2 cellular contexts compared by ENCODE assay signal in the genomic region with DNA sequence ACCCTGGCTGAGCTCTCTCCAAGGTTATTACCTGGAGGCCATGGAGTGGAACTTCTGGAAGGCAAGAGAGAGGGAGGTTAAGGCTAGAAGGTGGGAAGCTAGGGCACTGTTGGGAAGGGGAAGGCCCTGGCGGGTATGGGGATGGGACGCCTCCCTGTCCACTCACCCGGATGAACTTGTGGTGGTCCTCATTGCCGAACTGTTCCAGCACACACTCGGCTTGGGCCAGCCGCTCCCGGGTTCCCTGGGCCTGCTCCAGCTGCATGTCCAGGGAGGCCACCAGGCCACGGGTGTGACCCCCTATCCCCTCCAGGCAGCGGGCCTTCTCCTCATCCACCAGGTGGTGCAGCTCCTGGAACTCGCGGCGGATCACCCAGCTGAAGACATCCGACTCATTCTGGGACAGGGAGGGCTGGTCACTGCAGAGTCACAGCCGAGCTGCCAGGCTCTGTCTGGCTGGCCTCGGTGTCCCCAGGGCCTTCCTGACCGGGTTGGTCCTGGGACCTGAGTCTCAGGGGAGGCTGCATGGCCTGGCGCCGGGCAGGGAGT. TPM values are rescaled to one million over a fixed set of nuclear protein-coding genes. Genes with fewer than 3 reads are reported as not detected.
"Had no signal": no experiment of that assay in that cellular context is flagged by ENCODE, and none has a peak within 500 bp of the region (broad histone marks: within the 10 kb centered on the region; RNA-seq: fewer than 3 reads in every experiment).

No MANE protein-coding gene starts in this region.

RNA-seq across cellular contexts. Expression of gene TRIM50, which starts 9.2 kb away (rescaled TPM):
- total RNA-seq: SK-MEL-5 had no signal
- polyA plus RNA-seq: SK-N-SH had no signal

RNA-seq across cellular contexts. Expression of gene FKBP6, which starts 9.2 kb away (rescaled TPM):
- total RNA-seq: SK-MEL-5 had no signal
- polyA plus RNA-seq: SK-N-SH had no signal
